9 cellular contexts compared by ENCODE assay signal in the genomic region with DNA sequence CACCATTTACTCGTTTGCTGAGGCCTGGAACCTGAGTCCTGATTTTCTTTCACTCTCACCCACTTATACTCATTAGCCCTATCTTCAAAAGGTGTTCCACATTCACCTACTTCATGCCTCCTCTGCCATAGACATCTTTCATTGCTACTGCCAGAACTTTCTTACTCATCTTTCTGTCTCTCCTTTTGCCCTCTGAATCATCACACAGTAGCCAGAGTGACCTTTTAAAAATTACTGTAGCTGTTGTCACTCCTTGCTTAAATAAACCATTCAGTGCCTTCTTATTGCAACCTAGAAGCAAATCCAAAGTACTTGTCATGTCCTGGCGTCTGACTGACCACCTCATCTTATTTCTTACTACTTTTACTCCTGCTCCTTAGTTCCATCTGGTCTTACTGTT. TPM values are rescaled to one million over a fixed set of nuclear protein-coding genes. Genes with fewer than 3 reads are reported as not detected.
DNase-seq lines count a peak whose midpoint lies in the region; ATAC-seq and TF ChIP-seq lines count a peak whose summit lies in the region.
"Had no signal": no experiment of that assay in that cellular context is flagged by ENCODE, and none has a peak within 500 bp of the region (broad histone marks: within the 10 kb centered on the region; RNA-seq: fewer than 3 reads in every experiment).

No MANE protein-coding gene starts in this region.

- H3F3A ChIP-seq in PC-3 (ENCODE audit: low read length, unreplicated experiment): no peaks in the 10 kb centered on the region

- H3K14ac ChIP-seq in trophoblast cell (ENCODE audit: low read length): no peak overlapping the region

- peak; percentile 75 for ATAC-seq in PC-3
- ATAC-seq: T-cell had no signal

- H3K27ac ChIP-seq in PC-3 (ENCODE audit: low read length) (peak overlapping the region; percentile 87), trophoblast cell (ENCODE audit: low read depth, low read length) (peak overlapping the region; percentile 21), dorsolateral prefrontal cortex (no peak overlapping the region)

- TF ChIP-seq CTCF in PC-3 (conservative IDR thresholded peaks at IDR 0.05; ENCODE audit: low read depth, low read length) (no peak), epithelial cell of esophagus (IDR thresholded peaks at IDR 0.05; ENCODE audit: insufficient read depth, low read depth, low read length, missing control alignments) (no peak), dorsolateral prefrontal cortex (IDR thresholded peaks at IDR 0.05 in 54 of 56, conservative IDR thresholded peaks at IDR 0.05 in 2 of 56; ENCODE audit: low read depth in 1 of 56, partially characterized antibody in 56 of 56) (no peak)

- POLR2A ChIA-PET in PC-3 (lab: Charles Lee; ENCODE audit: unreplicated experiment): no interaction called here

- no peak overlapping the region for H3K23ac ChIP-seq in trophoblast cell (ENCODE audit: low read length)

- intact Hi-C loops in PC-3 (cut with micrococcal nuclease): loop anchor here (5.0 kb wide), 1 partner anchor 63 kb away; no protein-coding TSS in a partner anchor
- intact Hi-C loops in dorsolateral prefrontal cortex (cut with DNase I): no loop called here

- H3K18ac ChIP-seq in trophoblast cell (ENCODE audit: low read length): no peak overlapping the region

- H3K79me2 ChIP-seq in PC-3 (ENCODE audit: low read length) (peaks cover 76% of the 10 kb centered on the region), trophoblast cell (ENCODE audit: control insufficient read depth, insufficient read depth, low read length, poor library complexity) (no peaks in the 10 kb centered on the region)

- no TSS peak for BruUV-seq in PC-3 (replicated peaks; lab: Mats Ljungman, UMichigan)

- H2BK120ac ChIP-seq in trophoblast cell (ENCODE audit: insufficient read depth, low read length, poor library complexity): no peak overlapping the region

- H3K4me2 ChIP-seq in PC-3 (ENCODE audit: low read length) (peak overlapping the region; percentile 19; the same call in 1 of the 2 replicates), trophoblast cell (ENCODE audit: low read length) (no peak overlapping the region)

- H3K27me3 ChIP-seq in PC-3 (ENCODE audit: low read length) (no peaks in the 10 kb centered on the region), trophoblast cell (ENCODE audit: insufficient read depth, low read length) (no peaks in the 10 kb centered on the region), dorsolateral prefrontal cortex (no peaks in the 10 kb centered on the region)

- H3K36me3 ChIP-seq in PC-3 (ENCODE audit: low read depth, low read length) (peaks cover 26% of the 10 kb centered on the region), trophoblast cell (ENCODE audit: control insufficient read depth in 1 of 2, insufficient read depth in 2 of 2, low read length in 2 of 2) (peaks cover 4 to 7% of the 10 kb centered on the region in 2 experiments)

- whole genome bisulfite sequencing in trophoblast cell (ENCODE audit: extremely low coverage, insufficient coverage, insufficient read length): no CpG with 5 or more reads among the region's 2 CpGs

- CTCF ChIA-PET in PC-3 (lab: Charles Lee): no interaction called here

- no peak overlapping the region for H2BK12ac ChIP-seq in trophoblast cell (ENCODE audit: low read length)

- no peak overlapping the region for H4K12ac ChIP-seq in trophoblast cell (ENCODE audit: low read depth, low read length)

- H3K4ac ChIP-seq in trophoblast cell (ENCODE audit: low read depth, low read length): no peak overlapping the region

- H2AK5ac ChIP-seq in trophoblast cell (ENCODE audit: low read length): no peak overlapping the region

- no peak overlapping the region for H4K91ac ChIP-seq in trophoblast cell (ENCODE audit: low read depth, low read length)

- 0 out of 2 replicates have a peak, but pooled peaks cover 4% of the 10 kb centered on the region for H4K20me1 ChIP-seq in PC-3 (ENCODE audit: low read length)

- H3K79me1 ChIP-seq in trophoblast cell (ENCODE audit: low read length): no peaks in the 10 kb centered on the region

- H3K4me3 ChIP-seq in PC-3 (ENCODE audit: low read length): no peak overlapping the region
- no peak overlapping the region for H3K4me3 ChIP-seq in epithelial cell of esophagus (ENCODE audit: low read length)
- no peak overlapping the region for H3K4me3 ChIP-seq in trophoblast cell (ENCODE audit: low read depth, low read length)
- no peak overlapping the region for H3K4me3 ChIP-seq in dorsolateral prefrontal cortex

- no peak overlapping the region for H4K8ac ChIP-seq in trophoblast cell (ENCODE audit: low read depth, low read length)

- H3K4me1 ChIP-seq in PC-3 (ENCODE audit: insufficient read depth, low read length) (peaks cover 29% of the 10 kb centered on the region), trophoblast cell (ENCODE audit: control insufficient read depth in 1 of 2, insufficient read depth in 2 of 2, low read length in 2 of 2) (peaks cover 2 to 5% of the 10 kb centered on the region in 2 experiments)

- peak; percentile 33 for DNase-seq in GM03348 (ENCODE audit: low spot score)
- peak; percentile 68 for DNase-seq in PC-3
- peak; percentile 26 for DNase-seq in epithelial cell of esophagus (ENCODE audit: low read depth)
- DNase-seq in trophoblast cell: no peak
- no peak for DNase-seq in LoVo (ENCODE audit: low spot score)
- no peak for DNase-seq in dorsolateral prefrontal cortex
- DNase-seq in DMS79 (lab: John Stamatoyannopoulos, UW): no peak
- DNase-seq: NCI-H1694, T-cell had no signal

- H3K9me2 ChIP-seq in PC-3 (replicated peaks; ENCODE audit: low read length): no peaks in the 10 kb centered on the region

- no peak overlapping the region; the same call in 1 of the 2 replicates for H3K9ac ChIP-seq in PC-3 (ENCODE audit: low read length)
- no peak overlapping the region for H3K9ac ChIP-seq in trophoblast cell (ENCODE audit: low read length)

- no peak overlapping the region for H2BK5ac ChIP-seq in trophoblast cell (ENCODE audit: low read depth, low read length, poor library complexity)

- H3K9me3 ChIP-seq in PC-3 (ENCODE audit: low read length): no peaks in the 10 kb centered on the region
- no peaks in the 10 kb centered on the region for H3K9me3 ChIP-seq in trophoblast cell (ENCODE audit: insufficient read depth, low read depth, low read length)

- H2AFZ ChIP-seq in PC-3 (ENCODE audit: low read length): no peak overlapping the region
- no peak overlapping the region for H2AFZ ChIP-seq in trophoblast cell (ENCODE audit: insufficient read depth, low read length, poor library complexity)

RNA-seq across cellular contexts. Expression of gene ATXN10, which starts 38.2 kb away (rescaled TPM):
- total RNA-seq in PC-3 (2014; rRNA removed) (40.6 and 56.3 TPM in 2 replicates), dorsolateral prefrontal cortex (100 to 1,000 TPM; 180 to 317 (median 244) TPM)
- polyA plus RNA-seq in trophoblast cell (2013): 64.4 and 67.4 TPM in 2 replicates

Comparison
In these comparisons a context has a peak if more than half of its experiments do, and no peak if none do; other contexts are left out.
1. DNase-seq: peak in GM03348 (single experiment), PC-3 (single experiment) and epithelial cell of esophagus (single experiment); none in trophoblast cell (0 of 2), LoVo (single experiment), dorsolateral prefrontal cortex (0 of 10) and DMS79 (single experiment).
2. H3K27ac ChIP-seq: peak in PC-3 (single experiment) and trophoblast cell (single experiment); none in dorsolateral prefrontal cortex (0 of 59).